9 cellular contexts compared by ENCODE assay signal in genomic region chr3:72820405-72820804, GRCh38. TPM values are rescaled to one million over a fixed set of nuclear protein-coding genes. Genes with fewer than 3 reads are reported as not detected.
A peak's percentile ranks its signal among the peaks of the same experiment; 100 is the strongest.
DNase-seq lines count a peak whose midpoint lies in the region; FAIRE-seq and TF ChIP-seq lines count a peak whose summit lies in the region.
"Had no signal": no experiment of that assay in that cellular context is flagged by ENCODE, and none has a peak within 500 bp of the region (broad histone marks: within the 10 kb centered on the region; RNA-seq: fewer than 3 reads in every experiment).

No MANE protein-coding gene starts in this region.

- DNase-seq in adrenal gland (peak; percentile 32 to 76 (median 62)), iris pigment epithelial cell (ENCODE audit: low read depth) (peak; percentile 65), NAMALWA (ENCODE audit: low spot score) (no peak), D721Med (ENCODE audit: insufficient read length, low spot score) (no peak)
- DNase-seq in stimulated activated CD4-positive, alpha-beta T cell treated with anti-CD3 and anti-CD28 coated beads, Interleukin-4, amount 100 ng/mL, for 24 hours = no peak
- DNase-seq in CD8-positive, alpha-beta memory T cell = no peak

- no peaks in the 10 kb centered on the region for H3K9me3 Mint-ChIP-seq in CD8-positive, alpha-beta memory T cell

- no peak overlapping the region for H3K27ac Mint-ChIP-seq in CD8-positive, alpha-beta memory T cell

- H3K4me1 Mint-ChIP-seq in CD8-positive, alpha-beta memory T cell = peaks cover 0 to 4% (median 3%) of the 10 kb centered on the region in 3 donors

- H3K36me3 Mint-ChIP-seq in CD8-positive, alpha-beta memory T cell = peaks cover 0 to 38% (median 10%) of the 10 kb centered on the region in 3 donors

- H3K27me3 Mint-ChIP-seq in CD8-positive, alpha-beta memory T cell = no peaks in the 10 kb centered on the region

- intact Hi-C loops in adrenal gland (cut with DNase I) = loop anchor here (5.0 to 10.0 kb wide), 3 partner anchors 863 to 943 kb away; no protein-coding TSS in a partner anchor

- H3K9me3 ChIP-seq in HEK293 (ENCODE audit: control insufficient read depth, insufficient read depth, low read depth, low read length) (no peaks in the 10 kb centered on the region), adrenal gland (replicated peaks in 1 of 3) (no peaks in the 10 kb centered on the region)
- no peaks in the 10 kb centered on the region for H3K9me3 ChIP-seq in CD8-positive, alpha-beta memory T cell (ENCODE audit: low read length)

- no peak overlapping the region for H3K4me3 Mint-ChIP-seq in CD8-positive, alpha-beta memory T cell

- POLR2A ChIA-PET in HEK293 (lab: Yijun Ruan, JAX) = no interaction called here
- POLR2A ChIA-PET in CD8-positive, alpha-beta memory T cell (lab: Charles Lee) = no interaction called here

- H3K4me1 ChIP-seq in HEK293 (ENCODE audit: control insufficient read depth, insufficient read depth, low read length) (peaks cover 10% of the 10 kb centered on the region; the same call in 1 of the 2 replicates), adrenal gland (replicated peaks in 1 of 2) (peaks cover 9 to 41% of the 10 kb centered on the region in 2 donors)
- peaks cover 23% of the 10 kb centered on the region for H3K4me1 ChIP-seq in CD8-positive, alpha-beta memory T cell (ENCODE audit: insufficient read depth, low read length)

- FAIRE-seq in D721Med (lab: Jason Lieb, UNC) = no peak
- FAIRE-seq: G401.6 had no signal

- H3K36me3 ChIP-seq in HEK293 (ENCODE audit: control insufficient read depth in 2 of 2, insufficient read depth in 1 of 2, low read length in 2 of 2) = peaks cover 0 to 2% of the 10 kb centered on the region in 2 experiments; a peak in 1 of 3 replicates
- H3K36me3 ChIP-seq in adrenal gland (replicated peaks in 1 of 2) = no peaks in the 10 kb centered on the region
- H3K36me3 ChIP-seq in CD8-positive, alpha-beta memory T cell (ENCODE audit: insufficient read depth, low read length) = no peaks in the 10 kb centered on the region

- no peaks in the 10 kb centered on the region for H3K27me3 ChIP-seq in adrenal gland
- no peaks in the 10 kb centered on the region for H3K27me3 ChIP-seq in CD8-positive, alpha-beta memory T cell (ENCODE audit: insufficient read depth, low read length, poor library complexity, severe bottlenecking)

- TF ChIP-seq CTCF in 22Rv1 (IDR thresholded peaks at IDR 0.05) (no peak), HEK293 (tag by site-specific recombination; IDR thresholded peaks at IDR 0.05) (no peak), adrenal gland (IDR thresholded peaks at IDR 0.05) (no peak), D721Med (IDR thresholded peaks at IDR 0.05; ENCODE audit: insufficient read depth, missing control alignments) (no peak)

- H3K27ac ChIP-seq in 22Rv1 = peak overlapping the region; percentile 54
- H3K27ac ChIP-seq in HEK293 (ENCODE audit: extremely low read depth, low read depth, low read length) = peak overlapping the region; percentile 9; the same call in 1 of the 2 replicates
- H3K27ac ChIP-seq in adrenal gland = peak overlapping the region in 1 of 5 donors; percentile 7
- no peak overlapping the region for H3K27ac ChIP-seq in CD8-positive, alpha-beta memory T cell (ENCODE audit: low read depth, low read length)

- CTCF ChIA-PET in HEK293 (lab: Yijun Ruan, JAX) = interaction anchor here (0.6 to 3.0 kb wide), 4 partner anchors 30 to 942 kb away, joined by 3 to 17 read pairs (median 4); no protein-coding TSS in a partner anchor
- CTCF ChIA-PET in CD8-positive, alpha-beta memory T cell (lab: Charles Lee) = interaction anchor here (1.1 to 2.8 kb wide), 5 partner anchors 12 to 1109 kb away, joined by 3 to 25 read pairs (median 4); no protein-coding TSS in a partner anchor

- no peak for TF ChIP-seq POLR2A in adrenal gland (IDR thresholded peaks at IDR 0.05)

- no peak overlapping the region for H3K4me3 ChIP-seq in HEK293 (ENCODE audit: low read depth, low read length)
- H3K4me3 ChIP-seq in adrenal gland = no peak overlapping the region
- H3K4me3 ChIP-seq in CD8-positive, alpha-beta memory T cell (ENCODE audit: low read length) = no peak overlapping the region

TF ChIP-seq in HEK293, 187 proteins besides CTCF, POLR2A, EP300 and RAD21:
- TF ChIP-seq PRDM6 (tag by site-specific recombination; IDR thresholded peaks at IDR 0.05) = peak; percentile 33; the same call in 1 of the 2 replicates
- no peak for TF ChIP-seq OVOL3 (tag by site-specific recombination; IDR thresholded peaks at IDR 0.05)
- TF ChIP-seq MZF1 (tag by site-specific recombination; IDR thresholded peaks at IDR 0.05; ENCODE audit: borderline replicate concordance) = 0 out of 2 replicates have a peak, but pooled peaks have one; percentile 30
- TF ChIP-seq ZNF664 (tag by site-specific recombination; IDR thresholded peaks at IDR 0.05) = peak; percentile 38; the same call in 1 of the 2 replicates
- TF ChIP-seq MEIS1 (CRISPR knock-in tag; IDR thresholded peaks at IDR 0.05; ENCODE audit: borderline replicate concordance) = no peak

RNA-seq across cellular contexts. Expression of gene SHQ1, which starts 27.8 kb away (rescaled TPM):
- total RNA-seq in adrenal gland = 10 to 100 TPM; 11.4 to 26.4 (median 15.1) TPM
- polyA plus RNA-seq in adrenal gland = 10 to 100 TPM in 1 of 3 donors, 1 to 10 TPM in 2; 7.2 to 19.0 (median 7.5) TPM
- total RNA-seq in CD8-positive, alpha-beta memory T cell = 10 to 100 TPM; 36.0 to 37.7 TPM
- polyA plus RNA-seq in CD8-positive, alpha-beta memory T cell = 44.9 TPM

Comparison
In these comparisons a context has a peak if more than half of its experiments do, and no peak if none do; other contexts are left out.
1. DNase-seq: peak in adrenal gland (7 of 7) and iris pigment epithelial cell (single experiment); none in NAMALWA (single experiment), stimulated activated CD4-positive, alpha-beta T cell treated with anti-CD3 and anti-CD28 coated beads, Interleukin-4, amount 100 ng/mL, for 24 hours (single experiment), D721Med (single experiment) and CD8-positive, alpha-beta memory T cell (0 of 5).